In the genomic region with DNA sequence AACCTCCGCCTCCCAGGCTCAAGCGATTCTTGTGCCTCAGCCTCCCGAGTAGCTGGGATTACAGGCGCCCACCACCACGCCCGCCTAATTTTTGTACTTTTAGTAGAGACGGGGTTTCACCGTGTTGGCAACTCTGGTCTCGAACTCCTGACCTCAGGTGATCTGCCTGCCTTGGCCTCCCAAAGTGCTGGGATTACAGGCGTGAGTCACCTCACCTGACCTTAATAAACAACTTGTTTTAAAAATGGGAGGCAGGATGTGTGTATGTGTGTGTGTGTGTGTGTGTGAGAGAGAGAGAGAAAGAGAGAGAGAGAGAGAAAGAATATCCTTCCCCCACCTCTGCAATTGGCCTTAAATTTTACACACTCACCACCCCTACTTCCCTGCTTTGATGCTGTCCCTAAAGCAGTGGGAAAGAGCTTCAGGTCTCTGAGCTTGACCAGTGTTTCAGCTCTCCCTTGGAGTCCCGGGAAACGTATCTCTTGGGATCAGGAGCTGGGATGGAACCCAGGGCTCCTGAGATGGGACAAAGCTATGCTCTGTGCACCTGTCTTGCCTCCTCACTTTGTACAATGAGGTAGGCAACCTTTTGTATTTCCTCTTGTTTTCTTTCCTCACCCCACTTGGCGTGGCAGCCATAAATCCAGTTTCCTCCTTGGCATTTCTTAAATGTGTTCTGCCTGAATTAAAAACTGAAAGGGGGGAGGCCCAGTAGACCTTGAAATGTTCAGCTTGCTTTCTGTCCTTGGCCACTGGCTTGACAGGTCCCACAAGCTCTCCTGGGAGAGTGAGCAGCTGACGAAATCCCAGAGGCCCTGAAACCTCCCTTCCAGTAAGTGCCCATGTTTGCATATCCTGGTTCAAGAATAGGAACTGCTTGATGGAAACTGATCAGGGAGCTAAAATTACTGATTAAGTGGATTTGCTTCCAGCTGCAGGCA, we compare ENCODE assay signal across 8 cellular contexts. TPM values are rescaled to one million over a fixed set of nuclear protein-coding genes. Genes with fewer than 3 reads are reported as not detected.
A peak's percentile ranks its signal among the peaks of the same experiment; 100 is the strongest.
DNase-seq lines count a peak whose midpoint lies in the region; ATAC-seq and TF ChIP-seq lines count a peak whose summit lies in the region.

No MANE protein-coding gene starts in this region.

- H3K79me2 ChIP-seq in osteoblast (ENCODE audit: insufficient read depth, low read length), result no peaks in the 10 kb centered on the region

- no peak overlapping the region for H2AFZ ChIP-seq in osteoblast (ENCODE audit: low read length)

- H4K20me1 ChIP-seq in BLaER1 treated with 17β-estradiol and CSF1 and Interleukin-3, amounts not matched to agents 10 nM and 100 nM, result no peaks in the 10 kb centered on the region
- peaks cover 4% of the 10 kb centered on the region for H4K20me1 ChIP-seq in osteoblast (ENCODE audit: insufficient read depth, low read length)

- no peaks in the 10 kb centered on the region for H3K36me3 ChIP-seq in BLaER1 treated with 17β-estradiol and CSF1 and Interleukin-3, amounts not matched to agents 10 nM and 100 nM
- H3K36me3 ChIP-seq in KOPT-K1 (ENCODE audit: insufficient read depth, low read length) (no peaks in the 10 kb centered on the region), muscle layer of duodenum (ENCODE audit: control insufficient read depth in 1 of 2, insufficient read depth in 2 of 2, low read length in 2 of 2) (no peaks in the 10 kb centered on the region), gastroesophageal sphincter (no peaks in the 10 kb centered on the region), osteoblast (ENCODE audit: insufficient read depth, low read length) (peaks cover 6% of the 10 kb centered on the region)

- H3K27ac ChIP-seq in BLaER1 treated with 17β-estradiol and CSF1 and Interleukin-3, amounts not matched to agents 10 nM and 100 nM, result peak overlapping the region; percentile 68 to 99 (median 91)
- peak overlapping the region; percentile 4 for H3K27ac ChIP-seq in KOPT-K1 (ENCODE audit: low read depth, low read length, poor library complexity, severe bottlenecking)
- H3K27ac ChIP-seq in muscle layer of duodenum (ENCODE audit: low read length), result peak overlapping the region; percentile 87
- peak overlapping the region in 2 of 4 donors; percentile 35 to 45 for H3K27ac ChIP-seq in gastroesophageal sphincter
- H3K27ac ChIP-seq in osteoblast (ENCODE audit: low read depth, low read length), result no peak overlapping the region

- no peak for ATAC-seq in gastroesophageal sphincter
- no peak for ATAC-seq in GM21423 (IDR thresholded peaks at IDR 0.05; ENCODE audit: unreplicated experiment)
- ATAC-seq in GM19328 (IDR thresholded peaks at IDR 0.05; ENCODE audit: unreplicated experiment), result no peak

- no peaks in the 10 kb centered on the region for H3K9me3 ChIP-seq in BLaER1 treated with 17β-estradiol and CSF1 and Interleukin-3, amounts not matched to agents 10 nM and 100 nM (replicated peaks in 1 of 11)
- no peaks in the 10 kb centered on the region for H3K9me3 ChIP-seq in KOPT-K1 (ENCODE audit: insufficient read depth, low read length, poor library complexity, severe bottlenecking)
- H3K9me3 ChIP-seq in muscle layer of duodenum (ENCODE audit: control insufficient read depth in 1 of 2, low read length in 2 of 2), result no peaks in the 10 kb centered on the region
- H3K9me3 ChIP-seq in gastroesophageal sphincter, result no peaks in the 10 kb centered on the region
- H3K9me3 ChIP-seq in osteoblast (ENCODE audit: low read depth, low read length), result no peaks in the 10 kb centered on the region

- no peaks in the 10 kb centered on the region for H3K27me3 ChIP-seq in BLaER1 treated with 17β-estradiol and CSF1 and Interleukin-3, amounts not matched to agents 10 nM and 100 nM
- H3K27me3 ChIP-seq in muscle layer of duodenum (ENCODE audit: low read depth, low read length) (no peaks in the 10 kb centered on the region), gastroesophageal sphincter (no peaks in the 10 kb centered on the region), osteoblast (ENCODE audit: insufficient read depth, low read length) (no peaks in the 10 kb centered on the region)

- TF ChIP-seq CTCF in gastroesophageal sphincter (IDR thresholded peaks at IDR 0.05) (no peak), osteoblast (IDR thresholded peaks at IDR 0.05; ENCODE audit: extremely low read depth, low read depth, low read length) (no peak)

- peaks cover 99 to 100% (median 100%) of the 10 kb centered on the region in 10 experiments for H3K4me1 ChIP-seq in BLaER1 treated with 17β-estradiol and CSF1 and Interleukin-3, amounts not matched to agents 10 nM and 100 nM
- peaks cover 4% of the 10 kb centered on the region in 2 donors for H3K4me1 ChIP-seq in muscle layer of duodenum (ENCODE audit: control insufficient read depth in 1 of 2, insufficient read depth in 2 of 2, low read length in 2 of 2)
- H3K4me1 ChIP-seq in gastroesophageal sphincter, result peaks cover 0 to 28% (median 4%) of the 10 kb centered on the region in 3 donors
- peaks cover 4% of the 10 kb centered on the region for H3K4me1 ChIP-seq in osteoblast (ENCODE audit: insufficient read depth, low read length)

- TF ChIP-seq POLR2A in gastroesophageal sphincter (IDR thresholded peaks at IDR 0.05), result no peak

- WGBS in gastroesophageal sphincter (ENCODE audit: low coverage in 1 of 2), 2 donors, result 82 to 90% methylated on average over 9 to 12 of the region's 14 CpGs

- H3K9ac ChIP-seq in BLaER1 treated with 17β-estradiol and CSF1 and Interleukin-3, amounts not matched to agents 10 nM and 100 nM, result peak overlapping the region; percentile 57 to 79 (median 73)

- H3K4me3 ChIP-seq in BLaER1 treated with 17β-estradiol and CSF1 and Interleukin-3, amounts not matched to agents 10 nM and 100 nM, result peak overlapping the region; percentile 1 to 58 (median 17); a peak in 12 of 20 replicates
- H3K4me3 ChIP-seq in muscle layer of duodenum (ENCODE audit: low read depth in 1 of 2, low read length in 2 of 2) (no peak overlapping the region), gastroesophageal sphincter (no peak overlapping the region), osteoblast (ENCODE audit: insufficient read depth, low read length) (no peak overlapping the region)

- H3K4me2 ChIP-seq in BLaER1 treated with 17β-estradiol and CSF1 and Interleukin-3, amounts not matched to agents 10 nM and 100 nM, result peak overlapping the region; percentile 79 to 99 (median 91)
- H3K4me2 ChIP-seq in osteoblast (ENCODE audit: insufficient read depth, low read length), result no peak overlapping the region

- no peak for TF ChIP-seq EP300 in gastroesophageal sphincter (IDR thresholded peaks at IDR 0.05)

- peak; percentile 31 for DNase-seq in amniotic epithelial cell (ENCODE audit: low read depth)
- no peak for DNase-seq in osteoblast (ENCODE audit: insufficient read length, low spot score, missing footprints)

RNA-seq across cellular contexts. Expression of a gene that starts 17.8 kb away (rescaled TPM):
- total RNA-seq in gastroesophageal sphincter (100 to 1,000 TPM in 2 of 4 donors, 10 to 100 TPM in 2; 55.9 to 129 (median 92.3) TPM), osteoblast (199 and 219 TPM in 2 replicates)

RNA-seq across cellular contexts. Expression of a gene that starts 45.7 kb away (rescaled TPM):
- 10 to 100 TPM; 23.2 to 34.2 (median 25.7) TPM for total RNA-seq in gastroesophageal sphincter
- total RNA-seq in osteoblast, result 25.9 and 28.6 TPM in 2 replicates

Comparison
In these comparisons a context has a peak if more than half of its experiments do, and no peak if none do; other contexts are left out.
1. H3K4me3 ChIP-seq: peak in BLaER1 treated with 17β-estradiol and CSF1 and Interleukin-3, amounts not matched to agents 10 nM and 100 nM (10 of 10); none in muscle layer of duodenum (0 of 2), gastroesophageal sphincter (0 of 2) and osteoblast (single experiment).